10 cellular contexts compared by ENCODE assay signal in the genomic region with DNA sequence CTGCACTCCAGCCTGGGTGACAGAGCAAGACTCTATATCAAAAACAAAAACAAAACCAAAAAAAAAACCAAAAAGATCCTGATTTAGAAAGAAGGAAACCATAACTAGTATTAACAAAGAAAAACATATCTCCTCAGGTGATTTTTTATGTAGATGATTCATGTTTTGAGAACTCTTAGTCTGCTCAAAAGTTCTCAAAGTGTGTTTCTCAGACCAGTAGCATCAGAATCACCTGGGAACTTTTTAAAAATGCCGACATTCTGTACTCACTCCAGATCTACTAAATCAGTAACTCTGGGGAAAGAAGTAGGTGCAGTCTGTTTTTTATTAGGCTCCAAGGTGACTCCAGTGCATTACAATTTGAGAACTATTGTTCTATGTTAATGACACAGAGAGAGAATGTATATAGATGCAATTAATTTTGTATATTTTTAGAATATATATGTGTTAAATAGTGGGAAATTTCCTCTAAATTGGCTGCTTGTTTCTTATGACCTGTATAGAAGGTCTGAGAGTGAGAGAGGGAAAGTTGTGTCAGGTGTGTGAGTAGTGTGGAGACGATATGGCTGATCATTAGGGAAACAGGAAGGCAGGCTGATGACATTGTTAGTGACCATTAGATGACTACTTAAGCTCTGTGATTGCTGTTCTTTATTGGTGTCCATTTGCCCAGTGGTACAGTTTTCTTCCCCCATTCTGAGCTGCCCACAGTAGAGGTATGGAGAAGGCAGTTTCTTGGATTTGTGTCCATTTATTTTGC.
"Had no signal": no experiment of that assay in that cellular context is flagged by ENCODE, and none has a peak within 500 bp of the region (broad histone marks: within the 10 kb centered on the region; RNA-seq: fewer than 3 reads in every experiment).

No MANE protein-coding gene starts in this region.

- H3K4me1 ChIP-seq: HAP-1 had no signal

- H3K4me3 ChIP-seq: GM23248, HAP-1 had no signal

- H3K27ac ChIP-seq: GM23248, HL-60 had no signal

- FAIRE-seq: HepG2 had no signal

- H3K27ac Mint-ChIP-seq: HFFc6, IgD-negative memory B cell had no signal

- ATAC-seq: HCT116, HepG2 had no signal

- H3K36me3 Mint-ChIP-seq: IgD-negative memory B cell had no signal

- H2AFZ ChIP-seq: GM23248 had no signal

- H3K9ac ChIP-seq: GM23248 had no signal

- H3K4me1 Mint-ChIP-seq: IgD-negative memory B cell had no signal

- H3K27me3 Mint-ChIP-seq: IgD-negative memory B cell had no signal

- H3K4me3 Mint-ChIP-seq: HFFc6, IgD-negative memory B cell had no signal

- H3K9me3 Mint-ChIP-seq: HFFc6 had no signal

- H3K36me3 ChIP-seq: HAP-1 had no signal

- DNase-seq: GM23248, GOT3, H7, HFFc6, KBM-7 had no signal

- H3K9me3 ChIP-seq: HAP-1 had no signal
